In genomic region chr3:139639662-139640061, GRCh38 we compare ENCODE assay signal across 17 cellular contexts. TPM values are rescaled to one million over a fixed set of nuclear protein-coding genes. Genes with fewer than 3 reads are reported as not detected.
A peak's percentile ranks its signal among the peaks of the same experiment; 100 is the strongest.
DNase-seq lines count a peak whose midpoint lies in the region; ATAC-seq and TF ChIP-seq lines count a peak whose summit lies in the region.
"Had no signal": no experiment of that assay in that cellular context is flagged by ENCODE, and none has a peak within 500 bp of the region (broad histone marks: within the 10 kb centered on the region; RNA-seq: fewer than 3 reads in every experiment).

No MANE protein-coding gene starts in this region.

- H3K4me3 Mint-ChIP-seq in T-helper 1 cell treated with Interleukin-12 subunit alpha and Interleukin-12 subunit beta and Interleukin-4 antibody, amounts not matched to agents 30 μg/mL and 1 μg/mL, for 36 hours, result no peak overlapping the region
- H3K4me3 Mint-ChIP-seq in Caco-2 (ENCODE audit: unreplicated experiment), result no peak overlapping the region
- H3K4me3 Mint-ChIP-seq: CD4-positive, CD25-positive, alpha-beta regulatory T cell had no signal

- H3K27me3 ChIP-seq in spleen (replicated peaks in 1 of 7) (no peaks in the 10 kb centered on the region), Caco-2 (replicated peaks; ENCODE audit: control insufficient read depth, insufficient read depth, low read length) (no peaks in the 10 kb centered on the region)

- intact Hi-C loops in spleen (cut with DNase I; ENCODE audit: low total_unique reads), result no loop called here
- intact Hi-C loops in Caco-2 (cut with micrococcal nuclease; ENCODE audit: unreplicated experiment), result no loop called here

- peak overlapping the region; percentile 41 for H3K27ac Mint-ChIP-seq in T-helper 1 cell treated with Interleukin-12 subunit alpha and Interleukin-12 subunit beta and Interleukin-4 antibody, amounts not matched to agents 30 μg/mL and 1 μg/mL, for 36 hours
- no peak overlapping the region for H3K27ac Mint-ChIP-seq in Caco-2 (ENCODE audit: unreplicated experiment)
- H3K27ac Mint-ChIP-seq: CD4-positive, CD25-positive, alpha-beta regulatory T cell had no signal

- no peaks in the 10 kb centered on the region for H3K9me3 Mint-ChIP-seq in T-helper 1 cell treated with Interleukin-12 subunit alpha and Interleukin-12 subunit beta and Interleukin-4 antibody, amounts not matched to agents 30 μg/mL and 1 μg/mL, for 36 hours
- H3K9me3 Mint-ChIP-seq in Caco-2 (ENCODE audit: unreplicated experiment), result no peaks in the 10 kb centered on the region

- H3K4me1 Mint-ChIP-seq in T-helper 1 cell treated with Interleukin-12 subunit alpha and Interleukin-12 subunit beta and Interleukin-4 antibody, amounts not matched to agents 30 μg/mL and 1 μg/mL, for 36 hours (ENCODE audit: low read depth), result peaks cover 22% of the 10 kb centered on the region
- peaks cover 9% of the 10 kb centered on the region for H3K4me1 Mint-ChIP-seq in Caco-2 (ENCODE audit: low read depth, unreplicated experiment)

- BruUV-seq in Caco-2 (replicated peaks; lab: Mats Ljungman, UMichigan), result no TSS peak

- H3K36me3 Mint-ChIP-seq in T-helper 1 cell treated with Interleukin-12 subunit alpha and Interleukin-12 subunit beta and Interleukin-4 antibody, amounts not matched to agents 30 μg/mL and 1 μg/mL, for 36 hours (ENCODE audit: low read depth), result no peaks in the 10 kb centered on the region
- no peaks in the 10 kb centered on the region for H3K36me3 Mint-ChIP-seq in Caco-2 (ENCODE audit: insufficient read depth, unreplicated experiment)
- H3K36me3 Mint-ChIP-seq: CD4-positive, CD25-positive, alpha-beta regulatory T cell had no signal

- H3K27me3 Mint-ChIP-seq in T-helper 1 cell treated with Interleukin-12 subunit alpha and Interleukin-12 subunit beta and Interleukin-4 antibody, amounts not matched to agents 30 μg/mL and 1 μg/mL, for 36 hours (ENCODE audit: low read depth), result no peaks in the 10 kb centered on the region
- no peaks in the 10 kb centered on the region for H3K27me3 Mint-ChIP-seq in Caco-2 (ENCODE audit: insufficient read depth, unreplicated experiment)
- H3K27me3 Mint-ChIP-seq: CD4-positive, CD25-positive, alpha-beta regulatory T cell had no signal

- no peak for TF ChIP-seq POLR2A in spleen (IDR thresholded peaks at IDR 0.05)

- H3K9me3 ChIP-seq in spleen (peaks cover 0 to 5% (median 0%) of the 10 kb centered on the region in 8 donors), Caco-2 (no peaks in the 10 kb centered on the region)
- H3K9me3 ChIP-seq: HAP-1 had no signal

- ATAC-seq in GM18868 (IDR thresholded peaks at IDR 0.05; ENCODE audit: unreplicated experiment) (peak; percentile 64), HG02870 (IDR thresholded peaks at IDR 0.05; ENCODE audit: unreplicated experiment) (peak; percentile 80)
- ATAC-seq: HepG2 had no signal

- H3K4me3 ChIP-seq in spleen (no peak overlapping the region), Caco-2 (ENCODE audit: low read depth, low read length) (no peak overlapping the region)
- H3K4me3 ChIP-seq: BLaER1 treated with 17β-estradiol and CSF1 and Interleukin-3, amounts not matched to agents 10 nM and 100 nM; HAP-1 had no signal

- no peak for DNase-seq in T-helper 1 cell
- peak; percentile 3 for DNase-seq in ecto neural progenitor cell (ENCODE audit: low spot score)
- no peak for DNase-seq in spleen
- DNase-seq in cortex of kidney (lab: John Stamatoyannopoulos, UW), result no peak
- DNase-seq in Caco-2, result no peak
- DNase-seq: 8988T; Calu3; CD4-positive, CD25-positive, alpha-beta regulatory T cell; DMS153; DMS79 treated with DMSO at 0.1 percent for 48 hours; EL had no signal

- CTCF ChIA-PET in Caco-2 (lab: Charles Lee), result no interaction called here

- POLR2A ChIA-PET in Caco-2 (lab: Charles Lee), result interaction anchor here (0.5 to 0.6 kb wide), 2 partner anchors 14 to 16 kb away, joined by 3 to 4 read pairs; no protein-coding TSS in a partner anchor

- WGBS in spleen, 5 donors, result 57 to 81% (median 76%) methylated on average over 1 of the region's 1 CpG

- H3K36me3 ChIP-seq in spleen, result no peaks in the 10 kb centered on the region
- no peaks in the 10 kb centered on the region for H3K36me3 ChIP-seq in Caco-2 (ENCODE audit: control insufficient read depth, insufficient read depth, low read length)
- H3K36me3 ChIP-seq: BLaER1 treated with 17β-estradiol and CSF1 and Interleukin-3, amounts not matched to agents 10 nM and 100 nM; HAP-1 had no signal

- no peak for TF ChIP-seq CTCF in spleen (IDR thresholded peaks at IDR 0.05 in 8 of 11, conservative IDR thresholded peaks at IDR 0.05 in 3 of 11)
- no peak for TF ChIP-seq CTCF in Caco-2 (IDR thresholded peaks at IDR 0.05; ENCODE audit: insufficient read depth in 1 of 2, low read depth in 1 of 2, low read length in 1 of 2, severe bottlenecking in 1 of 2, unreplicated experiment in 1 of 2)

- no peak overlapping the region for H3K27ac ChIP-seq in spleen
- H3K27ac ChIP-seq: BLaER1 treated with 17β-estradiol and CSF1 and Interleukin-3, amounts not matched to agents 10 nM and 100 nM had no signal

- H3K4me1 ChIP-seq in spleen (peaks cover 0 to 5% (median 0%) of the 10 kb centered on the region in 6 donors), Caco-2 (no peaks in the 10 kb centered on the region)
- H3K4me1 ChIP-seq: HAP-1 had no signal

RNA-seq across cellular contexts. Expression of gene NMNAT3, which starts 38.1 kb away (rescaled TPM):
- 10 to 100 TPM in 1 of 7 donors, 1 to 10 TPM in 6; 5.2 to 12.5 (median 9.0) TPM for total RNA-seq in spleen
- polyA plus RNA-seq in spleen, result 1 to 10 TPM; 2.6 to 3.4 (median 3.0) TPM
- 17.5 and 17.6 TPM in 2 replicates for total RNA-seq in Caco-2 (2022)
